ENCODE assay signal across 9 cellular contexts in the genomic region with DNA sequence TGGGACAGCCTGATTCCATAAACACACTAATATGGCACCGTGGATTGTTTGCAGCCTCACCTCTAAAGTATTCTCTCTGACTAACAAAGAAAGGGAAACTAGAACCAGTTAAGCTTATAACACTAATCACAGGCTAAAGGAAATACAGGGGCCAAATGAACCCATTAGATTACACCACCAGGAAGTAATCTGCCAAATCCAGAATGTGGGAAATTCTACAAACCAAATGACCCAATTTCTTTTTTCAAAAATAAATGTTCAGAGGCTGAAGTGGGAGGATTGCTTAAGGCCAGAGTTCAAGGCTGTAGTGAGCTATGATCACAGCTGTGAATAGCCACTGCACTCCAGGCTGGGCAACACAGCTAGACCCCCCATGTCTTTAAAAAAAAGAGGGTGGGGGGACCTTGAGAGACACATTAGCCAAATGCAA. TPM values are rescaled to one million over a fixed set of nuclear protein-coding genes. Genes with fewer than 3 reads are reported as not detected.
DNase-seq lines count a peak whose midpoint lies in the region; FAIRE-seq and TF ChIP-seq lines count a peak whose summit lies in the region.
"Had no signal": no experiment of that assay in that cellular context is flagged by ENCODE, and none has a peak within 500 bp of the region (broad histone marks: within the 10 kb centered on the region; RNA-seq: fewer than 3 reads in every experiment).

No MANE protein-coding gene starts in this region.

- H3K4me1 Mint-ChIP-seq in glutamatergic neuron (ENCODE audit: low read depth, unreplicated experiment), result peaks cover 2% of the 10 kb centered on the region

- H3K9me3 ChIP-seq in WERI-Rb-1 (ENCODE audit: severe bottlenecking) (no peaks in the 10 kb centered on the region), small intestine (ENCODE audit: control insufficient read depth, low read depth) (no peaks in the 10 kb centered on the region)

- WGBS in small intestine, 3 donors, result 5 to 16% (median 14%) methylated on average over 1 of the region's 1 CpG

- no peak for TF ChIP-seq CTCF in 22Rv1 (IDR thresholded peaks at IDR 0.05)
- no peak for TF ChIP-seq CTCF in GM12865 (IDR thresholded peaks at IDR 0.05; ENCODE audit: insufficient read depth, low read depth, low read length, missing control alignments)
- TF ChIP-seq CTCF in WERI-Rb-1 (IDR thresholded peaks at IDR 0.05; ENCODE audit: low read depth, low read length), result no peak
- no peak for TF ChIP-seq CTCF in glutamatergic neuron (IDR thresholded peaks at IDR 0.05; ENCODE audit: partially characterized antibody, unreplicated experiment)

- H3K27ac ChIP-seq in 22Rv1 (peak overlapping the region; percentile 75; the same call in 1 of the 2 replicates), WERI-Rb-1 (no peak overlapping the region), small intestine (ENCODE audit: low read depth in 1 of 2, low read length in 1 of 2) (peak overlapping the region; percentile 99)

- peaks cover 6% of the 10 kb centered on the region for H3K9me3 Mint-ChIP-seq in glutamatergic neuron (ENCODE audit: unreplicated experiment)

- H3K4me3 ChIP-seq in GM12865 (ENCODE audit: low read depth, low read length) (0 out of 2 replicates have a peak overlapping the region, but pooled peaks have one; percentile 87), WERI-Rb-1 (ENCODE audit: low read depth, low read length) (peak overlapping the region; percentile 90), small intestine (ENCODE audit: low read depth in 1 of 2, low read length in 2 of 2) (no peak overlapping the region)

- no peaks in the 10 kb centered on the region for H3K36me3 Mint-ChIP-seq in glutamatergic neuron (ENCODE audit: unreplicated experiment)

- peaks cover 8% of the 10 kb centered on the region for H3K27me3 Mint-ChIP-seq in glutamatergic neuron (ENCODE audit: unreplicated experiment)

- intact Hi-C loops in posterior cingulate gyrus (cut with DNase I), result loop anchor here (2.0 kb wide), 1 partner anchor 59 kb away; a partner anchor contains a TSS

- H3K27me3 ChIP-seq in WERI-Rb-1 (ENCODE audit: insufficient read depth, low read depth, severe bottlenecking) (no peaks in the 10 kb centered on the region), small intestine (ENCODE audit: control insufficient read depth in 2 of 2, insufficient read depth in 2 of 2, low read length in 2 of 2) (no peaks in the 10 kb centered on the region)

- DNase-seq in GM12865 (ENCODE audit: low read depth) (peak; percentile 30), WERI-Rb-1 (no peak), glutamatergic neuron (no peak), small intestine (peak; percentile 76), posterior cingulate gyrus (no peak), NCI-H1105 treated with DMSO at 0.1 percent for 48 hours (lab: John Stamatoyannopoulos, UW) (no peak), NCI-H446 treated with DMSO at 0.1 percent for 48 hours (lab: John Stamatoyannopoulos, UW) (no peak)

- H3K4me3 Mint-ChIP-seq in glutamatergic neuron (ENCODE audit: unreplicated experiment), result peak overlapping the region; percentile 87

- peaks cover 0 to 7% of the 10 kb centered on the region in 2 donors for H3K4me1 ChIP-seq in small intestine (ENCODE audit: control insufficient read depth in 2 of 2, insufficient read depth in 1 of 2, low read depth in 1 of 2, low read length in 1 of 2)

- H3K27ac Mint-ChIP-seq in glutamatergic neuron (ENCODE audit: unreplicated experiment), result no peak overlapping the region

- FAIRE-seq in small intestine (lab: Jason Lieb, UNC), result no peak
- FAIRE-seq: endometrium had no signal

- H3K36me3 ChIP-seq in WERI-Rb-1 (0 out of 2 replicates have a peak, but pooled peaks cover 2% of the 10 kb centered on the region), small intestine (ENCODE audit: control insufficient read depth in 2 of 2, insufficient read depth in 2 of 2, low read length in 2 of 2) (peaks cover 0 to 3% of the 10 kb centered on the region in 2 donors)

RNA-seq across cellular contexts. Expression of a gene that starts 1.5 kb away (rescaled TPM):
- 31.8 TPM for total RNA-seq in glutamatergic neuron (ENCODE audit: unreplicated experiment)
- polyA plus RNA-seq in small intestine, result 10 to 100 TPM; 23.9 to 27.6 (median 25.0) TPM

RNA-seq across cellular contexts. Expression of a gene that starts 58.4 kb away (rescaled TPM):
- total RNA-seq in glutamatergic neuron (ENCODE audit: unreplicated experiment), result 56.1 TPM
- polyA plus RNA-seq in small intestine, result 10 to 100 TPM; 38.1 to 71.3 (median 64.9) TPM

Comparison
In these comparisons a context has a peak if more than half of its experiments do, and no peak if none do; other contexts are left out.
1. DNase-seq: peak in GM12865 (single experiment) and small intestine (single experiment); none in WERI-Rb-1 (single experiment), glutamatergic neuron (single experiment), posterior cingulate gyrus (0 of 10), NCI-H1105 treated with DMSO at 0.1 percent for 48 hours (single experiment) and NCI-H446 treated with DMSO at 0.1 percent for 48 hours (single experiment).
2. H3K4me3 ChIP-seq: peak in GM12865 (single experiment) and WERI-Rb-1 (single experiment); none in small intestine (0 of 2).